8 cellular contexts compared by ENCODE assay signal in the genomic region with DNA sequence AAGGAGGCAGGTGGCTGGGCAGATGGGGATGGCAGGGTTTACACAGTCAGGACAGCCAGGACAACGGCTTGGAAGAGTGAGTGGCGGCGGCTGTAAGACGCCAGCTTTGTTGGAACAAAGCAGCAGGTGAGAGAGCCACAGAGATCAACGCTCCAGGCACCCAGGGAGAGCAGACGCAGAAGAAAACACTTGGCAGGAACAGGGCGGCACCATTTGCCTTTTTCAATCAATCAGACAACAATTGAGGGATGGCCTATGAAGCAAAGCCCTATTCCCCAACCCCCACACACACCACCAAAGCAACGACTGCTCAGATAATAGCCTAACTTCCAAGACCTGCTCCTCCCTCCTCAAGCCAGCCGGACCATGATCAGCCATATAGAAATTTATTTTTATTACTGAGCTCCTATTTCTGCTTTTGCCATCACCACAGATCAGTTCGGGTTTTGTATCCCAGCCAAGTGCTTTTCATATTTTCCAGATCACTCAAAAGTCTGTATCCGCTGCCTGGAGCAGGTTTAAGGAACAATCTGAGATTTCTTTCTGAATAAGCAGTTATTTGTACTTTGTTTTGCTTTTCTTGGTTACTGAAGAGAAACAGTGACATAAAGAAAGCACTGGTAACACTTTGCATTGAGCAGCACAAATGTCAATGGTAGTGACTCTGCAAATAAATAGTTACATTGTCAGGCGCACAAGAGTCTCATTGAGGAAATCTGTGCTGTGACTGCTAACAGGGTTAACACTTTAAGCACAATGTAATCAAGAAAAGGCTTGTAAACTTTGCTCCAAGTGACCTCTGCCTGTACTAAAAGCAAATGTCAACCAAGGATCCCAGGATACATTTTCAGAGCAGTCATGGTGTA.
DNase-seq lines count a peak whose midpoint lies in the region; ATAC-seq and TF ChIP-seq lines count a peak whose summit lies in the region.

No MANE protein-coding gene starts in this region.

- H3K27ac ChIP-seq in coronary artery (peak overlapping the region in 1 of 2 donors; percentile 75), muscle layer of duodenum (ENCODE audit: low read length) (peak overlapping the region; percentile 80)

- no peaks in the 10 kb centered on the region for H3K27me3 ChIP-seq in muscle layer of duodenum (ENCODE audit: low read depth, low read length)

- ATAC-seq in HG03108 (IDR thresholded peaks at IDR 0.05; ENCODE audit: unreplicated experiment) (no peak), T-helper 17 cell (no peak)

- peaks cover 10% of the 10 kb centered on the region for H3K27me3 Mint-ChIP-seq in T-helper 17 cell

- peaks cover 3% of the 10 kb centered on the region for H3K4me1 Mint-ChIP-seq in T-helper 17 cell

- H3K9me3 ChIP-seq in muscle layer of duodenum (ENCODE audit: control insufficient read depth in 1 of 2, low read length in 2 of 2) (no peaks in the 10 kb centered on the region), T-helper 17 cell (ENCODE audit: control insufficient read depth, low read length, poor library complexity, severe bottlenecking) (no peaks in the 10 kb centered on the region)

- no peaks in the 10 kb centered on the region for H3K36me3 ChIP-seq in muscle layer of duodenum (ENCODE audit: control insufficient read depth in 1 of 2, insufficient read depth in 2 of 2, low read length in 2 of 2)

- peak overlapping the region; percentile 33 for H3K4me3 ChIP-seq in coronary artery
- H3K4me3 ChIP-seq in muscle layer of duodenum (ENCODE audit: low read depth in 1 of 2, low read length in 2 of 2) = no peak overlapping the region

- no peak for TF ChIP-seq CTCF in coronary artery (IDR thresholded peaks at IDR 0.05)

- H3K27ac Mint-ChIP-seq in T-helper 17 cell = no peak overlapping the region

- H3K4me1 ChIP-seq in muscle layer of duodenum (ENCODE audit: control insufficient read depth in 1 of 2, insufficient read depth in 2 of 2, low read length in 2 of 2) = peaks cover 10 to 19% of the 10 kb centered on the region in 2 donors

- DNase-seq in COR-L47 (lab: John Stamatoyannopoulos, UW) (peak; percentile 90), NCI-H2107 (lab: John Stamatoyannopoulos, UW) (peak; percentile 8), coronary artery (ENCODE audit: low spot score) (no peak), DMS114 treated with DMSO at 0.1 percent for 48 hours (lab: John Stamatoyannopoulos, UW; ENCODE audit: unreplicated experiment) (no peak), GOT3 (lab: John Stamatoyannopoulos, UW) (no peak), T-helper 17 cell (no peak)

- H3K4me3 Mint-ChIP-seq in T-helper 17 cell = no peak overlapping the region

- H3K36me3 Mint-ChIP-seq in T-helper 17 cell (ENCODE audit: low read depth) = peaks cover 2% of the 10 kb centered on the region

Comparison
In these comparisons a context has a peak if more than half of its experiments do, and no peak if none do; other contexts are left out.
1. DNase-seq: peak in COR-L47 (single experiment) and NCI-H2107 (single experiment); none in coronary artery (single experiment), DMS114 treated with DMSO at 0.1 percent for 48 hours (single experiment), GOT3 (single experiment) and T-helper 17 cell (0 of 3).